In the genomic region with DNA sequence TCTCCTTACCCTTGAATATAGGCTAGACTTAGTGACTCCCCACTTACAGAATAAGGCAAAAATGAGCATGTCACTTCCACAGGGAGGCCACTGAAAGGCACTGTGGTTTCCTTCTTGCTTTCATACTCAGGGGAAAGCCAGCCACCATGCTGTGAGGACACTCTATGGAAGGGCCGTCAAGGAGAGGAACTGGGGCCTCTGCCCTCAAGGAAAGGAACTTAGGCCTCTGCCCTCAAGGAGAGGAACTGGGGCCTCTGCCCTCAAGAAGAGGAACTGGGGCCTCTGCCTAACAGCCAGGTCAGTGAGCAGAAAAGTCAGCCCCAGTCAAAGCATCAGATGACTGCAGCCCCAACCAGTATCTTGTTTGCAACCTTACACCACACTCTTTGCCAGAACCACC, we compare ENCODE assay signal across 8 cellular contexts. TPM values are rescaled to one million over a fixed set of nuclear protein-coding genes. Genes with fewer than 3 reads are reported as not detected.
A peak's percentile ranks its signal among the peaks of the same experiment; 100 is the strongest.
DNase-seq lines count a peak whose midpoint lies in the region; ATAC-seq and TF ChIP-seq lines count a peak whose summit lies in the region.

No MANE protein-coding gene starts in this region.

- H3K4me1 ChIP-seq in right cardiac atrium (ENCODE audit: control insufficient read depth, insufficient read depth, low read length): no peaks in the 10 kb centered on the region

- WGBS in right cardiac atrium: 56% methylated on average over 1 of the region's 1 CpG

- H3K4me1 Mint-ChIP-seq in activated CD4-positive, alpha-beta T cell treated with anti-CD3 and anti-CD28 coated beads, Interleukin-2, amount 10 ng/mL, durations not matched to agents 24 days and 14 days: peaks cover 12% of the 10 kb centered on the region
- H3K4me1 Mint-ChIP-seq in activated CD4-positive, alpha-beta T cell treated with anti-CD3 and anti-CD28 coated beads, Interleukin-2, amount 10 ng/mL, durations not matched to agents 7 days and 5 days: peaks cover 11% of the 10 kb centered on the region
- H3K4me1 Mint-ChIP-seq in HFFc6 (ENCODE audit: low read depth): no peaks in the 10 kb centered on the region

- H3K27ac Mint-ChIP-seq in activated CD4-positive, alpha-beta T cell treated with anti-CD3 and anti-CD28 coated beads, Interleukin-2, amount 10 ng/mL, durations not matched to agents 24 days and 14 days: peak overlapping the region; percentile 82
- no peak overlapping the region for H3K27ac Mint-ChIP-seq in activated CD4-positive, alpha-beta T cell treated with anti-CD3 and anti-CD28 coated beads, Interleukin-2, amount 10 ng/mL, durations not matched to agents 7 days and 5 days
- H3K27ac Mint-ChIP-seq in HFFc6: no peak overlapping the region

- no peaks in the 10 kb centered on the region for H3K9me3 Mint-ChIP-seq in activated CD4-positive, alpha-beta T cell treated with anti-CD3 and anti-CD28 coated beads, Interleukin-2, amount 10 ng/mL, durations not matched to agents 24 days and 14 days
- H3K9me3 Mint-ChIP-seq in activated CD4-positive, alpha-beta T cell treated with anti-CD3 and anti-CD28 coated beads, Interleukin-2, amount 10 ng/mL, durations not matched to agents 7 days and 5 days: no peaks in the 10 kb centered on the region
- H3K9me3 Mint-ChIP-seq in HFFc6: no peaks in the 10 kb centered on the region

- H3K27me3 ChIP-seq in right cardiac atrium (ENCODE audit: control insufficient read depth, insufficient read depth): no peaks in the 10 kb centered on the region

- peak; percentile 67 for DNase-seq in activated CD4-positive, alpha-beta T cell treated with anti-CD3 and anti-CD28 coated beads, Interleukin-2, amount 10 ng/mL, durations not matched to agents 24 days and 14 days
- DNase-seq in activated CD4-positive, alpha-beta T cell treated with anti-CD3 and anti-CD28 coated beads, Interleukin-2, amount 10 ng/mL, durations not matched to agents 7 days and 5 days: no peak
- DNase-seq in NOMO-1 (lab: John Stamatoyannopoulos, UW; ENCODE audit: unreplicated experiment in 2 of 2) (peak; percentile 96 to 99), right cardiac atrium (peak; percentile 22 to 60 (median 58)), LoVo (ENCODE audit: low spot score) (no peak), HFFc6 (no peak)
- DNase-seq in effector CD8-positive, alpha-beta T cell (lab: John Stamatoyannopoulos, UW): no peak

- no peaks in the 10 kb centered on the region for H3K27me3 Mint-ChIP-seq in activated CD4-positive, alpha-beta T cell treated with anti-CD3 and anti-CD28 coated beads, Interleukin-2, amount 10 ng/mL, durations not matched to agents 24 days and 14 days
- no peaks in the 10 kb centered on the region for H3K27me3 Mint-ChIP-seq in activated CD4-positive, alpha-beta T cell treated with anti-CD3 and anti-CD28 coated beads, Interleukin-2, amount 10 ng/mL, durations not matched to agents 7 days and 5 days
- H3K27me3 Mint-ChIP-seq in HFFc6 (ENCODE audit: insufficient read depth): peaks cover 2% of the 10 kb centered on the region; the same call in 1 of the 2 replicates

- H3K9me3 ChIP-seq in right cardiac atrium (ENCODE audit: control insufficient read depth, low read length): no peaks in the 10 kb centered on the region

- intact Hi-C loops in activated CD4-positive, alpha-beta T cell treated with anti-CD3 and anti-CD28 coated beads, Interleukin-2, amount 10 ng/mL, durations not matched to agents 24 days and 14 days (cut with micrococcal nuclease): no loop called here
- intact Hi-C loops in right cardiac atrium (cut with DNase I): no loop called here

- no peak for TF ChIP-seq CTCF in HFFc6 (IDR thresholded peaks at IDR 0.05)

- POLR2A ChIA-PET in activated CD4-positive, alpha-beta T cell treated with anti-CD3 and anti-CD28 coated beads, Interleukin-2, amount 10 ng/mL, durations not matched to agents 7 days and 5 days (lab: Charles Lee): no interaction called here

- H3K4me3 ChIP-seq in right cardiac atrium (ENCODE audit: low read length): no peak overlapping the region

- no peak overlapping the region for H3K27ac ChIP-seq in right cardiac atrium (ENCODE audit: low read length)

- CTCF ChIA-PET in activated CD4-positive, alpha-beta T cell treated with anti-CD3 and anti-CD28 coated beads, Interleukin-2, amount 10 ng/mL, durations not matched to agents 7 days and 5 days (lab: Charles Lee): interaction anchor here (0.7 to 1.9 kb wide), 3 partner anchors 15 to 49 kb away, joined by 3 to 5 read pairs (median 4); no protein-coding TSS in a partner anchor

- peaks cover 52% of the 10 kb centered on the region for H3K36me3 Mint-ChIP-seq in activated CD4-positive, alpha-beta T cell treated with anti-CD3 and anti-CD28 coated beads, Interleukin-2, amount 10 ng/mL, durations not matched to agents 24 days and 14 days (ENCODE audit: low read depth)
- H3K36me3 Mint-ChIP-seq in activated CD4-positive, alpha-beta T cell treated with anti-CD3 and anti-CD28 coated beads, Interleukin-2, amount 10 ng/mL, durations not matched to agents 7 days and 5 days (ENCODE audit: low read depth): peaks cover 47% of the 10 kb centered on the region
- peaks cover 12% of the 10 kb centered on the region; the same call in 1 of the 2 replicates for H3K36me3 Mint-ChIP-seq in HFFc6 (ENCODE audit: low read depth)

- peak; percentile 93 for ATAC-seq in HG02759 (IDR thresholded peaks at IDR 0.05; ENCODE audit: unreplicated experiment)
- peak; percentile 76 to 77 for ATAC-seq in right cardiac atrium

- peak overlapping the region; percentile 40 for H3K4me3 Mint-ChIP-seq in activated CD4-positive, alpha-beta T cell treated with anti-CD3 and anti-CD28 coated beads, Interleukin-2, amount 10 ng/mL, durations not matched to agents 24 days and 14 days
- no peak overlapping the region for H3K4me3 Mint-ChIP-seq in activated CD4-positive, alpha-beta T cell treated with anti-CD3 and anti-CD28 coated beads, Interleukin-2, amount 10 ng/mL, durations not matched to agents 7 days and 5 days
- H3K4me3 Mint-ChIP-seq in HFFc6: no peak overlapping the region

RNA-seq across cellular contexts. Expression of a gene that starts 30.1 kb away (rescaled TPM):
- 89.6 and 95.4 TPM in 2 replicates for total RNA-seq in activated CD4-positive, alpha-beta T cell treated with anti-CD3 and anti-CD28 coated beads, Interleukin-2, amount 10 ng/mL, durations not matched to agents 24 days and 14 days
- 10 to 100 TPM; 71.7 to 75.0 TPM for total RNA-seq in activated CD4-positive, alpha-beta T cell treated with anti-CD3 and anti-CD28 coated beads, Interleukin-2, amount 10 ng/mL, durations not matched to agents 7 days and 5 days
- total RNA-seq in right cardiac atrium: 10 to 100 TPM; 77.5 to 94.2 (median 84.9) TPM
- polyA plus RNA-seq in right cardiac atrium: 26.7 TPM
- total RNA-seq in HFFc6 (2021; fragmentation: NEBNext Ultra II Directional; extraction: Animal tissue kit (Norgen Biotek cat#: 25700)): 100 to 1,000 TPM in 3 of 6 experiments, 10 to 100 TPM in 3; 86.6 to 113 (median 100) TPM

RNA-seq across cellular contexts. Expression of a gene that starts 30.5 kb away (rescaled TPM):
- 64.3 and 66.3 TPM in 2 replicates for total RNA-seq in activated CD4-positive, alpha-beta T cell treated with anti-CD3 and anti-CD28 coated beads, Interleukin-2, amount 10 ng/mL, durations not matched to agents 24 days and 14 days
- 10 to 100 TPM; 29.2 to 37.5 TPM for total RNA-seq in activated CD4-positive, alpha-beta T cell treated with anti-CD3 and anti-CD28 coated beads, Interleukin-2, amount 10 ng/mL, durations not matched to agents 7 days and 5 days
- 1 to 10 TPM; 2.5 to 7.2 (median 4.6) TPM for total RNA-seq in right cardiac atrium
- 3.1 TPM for polyA plus RNA-seq in right cardiac atrium
- total RNA-seq in HFFc6 (2021; fragmentation: NEBNext Ultra II Directional; extraction: Animal tissue kit (Norgen Biotek cat#: 25700)): 10 to 100 TPM; 10.1 to 22.7 (median 14.8) TPM

RNA-seq across cellular contexts. Expression of a gene that starts 37.7 kb away (rescaled TPM):
- total RNA-seq in activated CD4-positive, alpha-beta T cell treated with anti-CD3 and anti-CD28 coated beads, Interleukin-2, amount 10 ng/mL, durations not matched to agents 24 days and 14 days: 43.9 and 47.6 TPM in 2 replicates
- total RNA-seq in activated CD4-positive, alpha-beta T cell treated with anti-CD3 and anti-CD28 coated beads, Interleukin-2, amount 10 ng/mL, durations not matched to agents 7 days and 5 days: 10 to 100 TPM; 42.0 to 51.6 TPM
- 1 to 10 TPM in 3 of 4 donors, under 1 TPM in 1; 0.96 to 2.0 (median 1.2) TPM for total RNA-seq in right cardiac atrium
- 0.27 TPM for polyA plus RNA-seq in right cardiac atrium
- 10 to 100 TPM; 20.8 to 50.5 (median 49.1) TPM for total RNA-seq in HFFc6 (2021; fragmentation: NEBNext Ultra II Directional; extraction: Animal tissue kit (Norgen Biotek cat#: 25700))

Comparison
In these comparisons a context has a peak if more than half of its experiments do, and no peak if none do; other contexts are left out.
1. DNase-seq: peak in activated CD4-positive, alpha-beta T cell treated with anti-CD3 and anti-CD28 coated beads, Interleukin-2, amount 10 ng/mL, durations not matched to agents 24 days and 14 days (single experiment), NOMO-1 (2 of 2) and right cardiac atrium (3 of 3); none in activated CD4-positive, alpha-beta T cell treated with anti-CD3 and anti-CD28 coated beads, Interleukin-2, amount 10 ng/mL, durations not matched to agents 7 days and 5 days (single experiment), LoVo (single experiment), HFFc6 (single experiment) and effector CD8-positive, alpha-beta T cell (single experiment).
2. RNA of a gene that starts 37.7 kb away (total RNA-seq): 42.0 to 51.6 TPM in activated CD4-positive, alpha-beta T cell treated with anti-CD3 and anti-CD28 coated beads, Interleukin-2, amount 10 ng/mL, durations not matched to agents 7 days and 5 days, 20.8 to 50.5 TPM in HFFc6 and 43.9 to 47.6 TPM in activated CD4-positive, alpha-beta T cell treated with anti-CD3 and anti-CD28 coated beads, Interleukin-2, amount 10 ng/mL, durations not matched to agents 24 days and 14 days; 0.96 to 2.0 TPM in right cardiac atrium; every median in the first group is over 4 times any median in the second.